Comparison of ENCODE assay signal across 8 cellular contexts in genomic region chr2:144331652-144332355, GRCh38.
A peak's percentile ranks its signal among the peaks of the same experiment; 100 is the strongest.
DNase-seq lines count a peak whose midpoint lies in the region; ATAC-seq and TF ChIP-seq lines count a peak whose summit lies in the region.

No MANE protein-coding gene starts in this region.

- no peaks in the 10 kb centered on the region for H3K9me3 ChIP-seq in parathyroid adenoma (ENCODE audit: control insufficient read depth, low read length)

- H3K4me3 ChIP-seq in GM23338 = peak overlapping the region; percentile 89
- peak overlapping the region; percentile 61 for H3K4me3 ChIP-seq in parathyroid adenoma (ENCODE audit: low read depth, low read length)

- H3K27ac ChIP-seq in GM23338 (ENCODE audit: low read depth) (peak overlapping the region; percentile 60; the same call in 1 of the 2 replicates), parathyroid adenoma (peak overlapping the region; percentile 71)

- H3K79me2 ChIP-seq in GM23338 (replicated peaks; ENCODE audit: insufficient read depth) (peaks cover 36% of the 10 kb centered on the region), parathyroid adenoma (peaks cover 2% of the 10 kb centered on the region)

- peak; percentile 42 to 78 (median 64) for DNase-seq in activated naive CD4-positive, alpha-beta T cell (lab: John Stamatoyannopoulos, UW)
- DNase-seq in activated naive CD4-positive, alpha-beta T cell treated with Interleukin-2 at 50 U/mL for 16 hours = no peak
- DNase-seq in GM23338 (ENCODE audit: low spot score) = peak; percentile 57
- DNase-seq in KG1 (lab: John Stamatoyannopoulos, UW) = peak; percentile 78
- DNase-seq in activated T-helper 2 cell treated with anti-CD3 and anti-CD28 coated beads, Interferon-gamma antibody, Interleukin-2, Interleukin-4, amounts not matched to agents 10 μg/mL and 5 μg/mL and 100 μg/mL, durations not matched to agents 14 hours and 24 hours and 36 hours (ENCODE audit: low spot score) = no peak
- DNase-seq in head of caudate nucleus = peak in 25 of 42 donors; percentile 40 to 84 (median 71)
- DNase-seq in NCI-H187 treated with DMSO at 0.1 percent for 48 hours (lab: John Stamatoyannopoulos, UW) = no peak

- H3K27me3 ChIP-seq in GM23338 (ENCODE audit: insufficient read depth) (peaks cover 28% of the 10 kb centered on the region), parathyroid adenoma (ENCODE audit: control insufficient read depth, insufficient read depth, low read length) (no peaks in the 10 kb centered on the region)

- H3F3A ChIP-seq in GM23338 (replicated peaks; ENCODE audit: low read depth) = no peaks in the 10 kb centered on the region; the same call in 1 of the 2 replicates

- TF ChIP-seq CTCF in GM23338 (conservative IDR thresholded peaks at IDR 0.05; ENCODE audit: low read depth in 2 of 2) (peak in 1 of 2 experiments; percentile 27; a peak in 1 of 4 replicates), parathyroid adenoma (IDR thresholded peaks at IDR 0.05) (peak; percentile 22)

- H3K9me3 Mint-ChIP-seq in GM23338 = no peaks in the 10 kb centered on the region
- H3K9me3 Mint-ChIP-seq in activated T-helper 2 cell treated with anti-CD3 and anti-CD28 coated beads, Interferon-gamma antibody, Interleukin-2, Interleukin-4, amounts not matched to agents 10 μg/mL and 5 μg/mL and 100 μg/mL, durations not matched to agents 14 hours and 24 hours and 36 hours = peaks cover 4% of the 10 kb centered on the region

- no peaks in the 10 kb centered on the region for H3K36me3 ChIP-seq in GM23338 (ENCODE audit: insufficient read depth)
- no peaks in the 10 kb centered on the region for H3K36me3 ChIP-seq in parathyroid adenoma (ENCODE audit: control insufficient read depth, insufficient read depth, low read length)

- H3K4me2 ChIP-seq in GM23338 = peak overlapping the region; percentile 99
- peak overlapping the region; percentile 82 for H3K4me2 ChIP-seq in parathyroid adenoma (ENCODE audit: low read length)

- intact Hi-C loops in activated T-helper 2 cell treated with anti-CD3 and anti-CD28 coated beads, Interferon-gamma antibody, Interleukin-2, Interleukin-4, amounts not matched to agents 10 μg/mL and 5 μg/mL and 100 μg/mL, durations not matched to agents 14 hours and 24 hours and 36 hours (cut with micrococcal nuclease) = loop anchor here (1.0 to 2.0 kb wide), 5 partner anchors 27 to 601 kb away; no protein-coding TSS in a partner anchor
- intact Hi-C loops in head of caudate nucleus (cut with DNase I) = loop anchor here (5.0 kb wide), 1 partner anchor 190 kb away; the partner anchor contains the start of gene ZEB2

- peaks cover 30% of the 10 kb centered on the region for H3K4me1 Mint-ChIP-seq in GM23338
- H3K4me1 Mint-ChIP-seq in activated T-helper 2 cell treated with anti-CD3 and anti-CD28 coated beads, Interferon-gamma antibody, Interleukin-2, Interleukin-4, amounts not matched to agents 10 μg/mL and 5 μg/mL and 100 μg/mL, durations not matched to agents 14 hours and 24 hours and 36 hours (ENCODE audit: low read depth) = peaks cover 50% of the 10 kb centered on the region

- H3K4me1 ChIP-seq in GM23338 (ENCODE audit: insufficient read depth) (peaks cover 37% of the 10 kb centered on the region), parathyroid adenoma (no peaks in the 10 kb centered on the region)

- H2AFZ ChIP-seq in GM23338 (peak overlapping the region; percentile 94), parathyroid adenoma (peak overlapping the region; percentile 92)

- 0 out of 2 replicates have a peak, but pooled peaks cover 2% of the 10 kb centered on the region for H3K9me2 ChIP-seq in GM23338 (ENCODE audit: insufficient read depth)

- peak overlapping the region; percentile 55 for H3K9ac ChIP-seq in parathyroid adenoma

- H3K36me3 Mint-ChIP-seq in GM23338 (ENCODE audit: low read depth) = no peaks in the 10 kb centered on the region; the same call in 2 of the 3 replicates
- peaks cover 37% of the 10 kb centered on the region for H3K36me3 Mint-ChIP-seq in activated T-helper 2 cell treated with anti-CD3 and anti-CD28 coated beads, Interferon-gamma antibody, Interleukin-2, Interleukin-4, amounts not matched to agents 10 μg/mL and 5 μg/mL and 100 μg/mL, durations not matched to agents 14 hours and 24 hours and 36 hours (ENCODE audit: low read depth)

- peak overlapping the region; percentile 89 for H3K4me3 Mint-ChIP-seq in GM23338
- peak overlapping the region; percentile 94 for H3K4me3 Mint-ChIP-seq in activated T-helper 2 cell treated with anti-CD3 and anti-CD28 coated beads, Interferon-gamma antibody, Interleukin-2, Interleukin-4, amounts not matched to agents 10 μg/mL and 5 μg/mL and 100 μg/mL, durations not matched to agents 14 hours and 24 hours and 36 hours (ENCODE audit: low read depth)

- H3K27me3 Mint-ChIP-seq in GM23338 (ENCODE audit: insufficient read depth, low read depth, poor library complexity) = peaks cover 8% of the 10 kb centered on the region
- H3K27me3 Mint-ChIP-seq in activated T-helper 2 cell treated with anti-CD3 and anti-CD28 coated beads, Interferon-gamma antibody, Interleukin-2, Interleukin-4, amounts not matched to agents 10 μg/mL and 5 μg/mL and 100 μg/mL, durations not matched to agents 14 hours and 24 hours and 36 hours (ENCODE audit: low read depth) = no peaks in the 10 kb centered on the region

- peak; percentile 76 for ATAC-seq in GM23338

- no peaks in the 10 kb centered on the region for H4K20me1 ChIP-seq in GM23338 (replicated peaks; ENCODE audit: insufficient read depth)

- peak overlapping the region; percentile 86; the same call in 1 of the 2 replicates for H3K27ac Mint-ChIP-seq in GM23338
- H3K27ac Mint-ChIP-seq in activated T-helper 2 cell treated with anti-CD3 and anti-CD28 coated beads, Interferon-gamma antibody, Interleukin-2, Interleukin-4, amounts not matched to agents 10 μg/mL and 5 μg/mL and 100 μg/mL, durations not matched to agents 14 hours and 24 hours and 36 hours = peak overlapping the region; percentile 98

TF ChIP-seq in GM23338, 12 proteins besides CTCF, POLR2A, EP300 and RAD21:
- TF ChIP-seq ZNF462 (CRISPR knock-in tag; IDR thresholded peaks at IDR 0.05) (no peak), POLR2AphosphoS5 (IDR thresholded peaks at IDR 0.05; ENCODE audit: low read depth) (peak; percentile 60; the same call in 1 of the 2 replicates), ZNF331 (CRISPR knock-in tag; IDR thresholded peaks at IDR 0.05; ENCODE audit: low read depth) (no peak)

Comparison
In these comparisons a context has a peak if more than half of its experiments do, and no peak if none do; other contexts are left out.
1. DNase-seq: peak in activated naive CD4-positive, alpha-beta T cell (4 of 4), GM23338 (single experiment), KG1 (single experiment) and head of caudate nucleus (25 of 42); none in activated naive CD4-positive, alpha-beta T cell treated with Interleukin-2 at 50 U/mL for 16 hours (single experiment), activated T-helper 2 cell treated with anti-CD3 and anti-CD28 coated beads, Interferon-gamma antibody, Interleukin-2, Interleukin-4, amounts not matched to agents 10 μg/mL and 5 μg/mL and 100 μg/mL, durations not matched to agents 14 hours and 24 hours and 36 hours (single experiment) and NCI-H187 treated with DMSO at 0.1 percent for 48 hours (single experiment).